Comparison of ENCODE assay signal across 9 cellular contexts in genomic region chr6:155026366-155027045, GRCh38. TPM values are rescaled to one million over a fixed set of nuclear protein-coding genes. Genes with fewer than 3 reads are reported as not detected.
DNase-seq lines count a peak whose midpoint lies in the region; ATAC-seq and TF ChIP-seq lines count a peak whose summit lies in the region.
"Had no signal": no experiment of that assay in that cellular context is flagged by ENCODE, and none has a peak within 500 bp of the region (broad histone marks: within the 10 kb centered on the region; RNA-seq: fewer than 3 reads in every experiment).

No MANE protein-coding gene starts in this region.

- H3K27me3 Mint-ChIP-seq in osteocyte (ENCODE audit: unreplicated experiment) (no peaks in the 10 kb centered on the region), T-helper 17 cell (peaks cover 10% of the 10 kb centered on the region)

- ATAC-seq in GM19452 (IDR thresholded peaks at IDR 0.05; ENCODE audit: unreplicated experiment) (no peak), GM18517 (IDR thresholded peaks at IDR 0.05; ENCODE audit: unreplicated experiment) (no peak), T-helper 17 cell (no peak)

- H3K36me3 Mint-ChIP-seq in osteocyte (ENCODE audit: unreplicated experiment) (no peaks in the 10 kb centered on the region), T-helper 17 cell (ENCODE audit: low read depth) (no peaks in the 10 kb centered on the region)

- H3K36me3 ChIP-seq in MG63 = no peaks in the 10 kb centered on the region

- TF ChIP-seq CTCF in osteocyte (IDR thresholded peaks at IDR 0.05) = no peak

- H3K27me3 ChIP-seq in MG63 = no peaks in the 10 kb centered on the region

- H3K9me3 ChIP-seq in MG63 = no peaks in the 10 kb centered on the region
- no peaks in the 10 kb centered on the region for H3K9me3 ChIP-seq in T-helper 17 cell (ENCODE audit: control insufficient read depth, low read length, poor library complexity, severe bottlenecking)

- H3K4me1 Mint-ChIP-seq in osteocyte (ENCODE audit: unreplicated experiment) (peaks cover 34% of the 10 kb centered on the region), T-helper 17 cell (no peaks in the 10 kb centered on the region)

- H3K9me3 Mint-ChIP-seq in osteocyte (ENCODE audit: unreplicated experiment) = no peaks in the 10 kb centered on the region

- H3K4me3 ChIP-seq in MG63 = no peak overlapping the region

- DNase-seq in Daoy (ENCODE audit: low read depth) (peak; percentile 99), MG63 (peak; percentile 94), dedifferentiated amniotic fluid mesenchymal stem cell (ENCODE audit: extremely low spot score) (peak; percentile 44), osteocyte (ENCODE audit: extremely low spot score, unreplicated experiment) (peak; percentile 88), T-helper 17 cell (no peak), NCI-H2196 treated with DMSO at 0.1 percent for 48 hours (lab: John Stamatoyannopoulos, UW; ENCODE audit: unreplicated experiment) (no peak)
- DNase-seq: NCI-H774 had no signal

- H3K27ac Mint-ChIP-seq in osteocyte (ENCODE audit: unreplicated experiment) = peak overlapping the region; percentile 53
- H3K27ac Mint-ChIP-seq in T-helper 17 cell = no peak overlapping the region

- H3K4me3 Mint-ChIP-seq in osteocyte (ENCODE audit: unreplicated experiment) (no peak overlapping the region), T-helper 17 cell (no peak overlapping the region)

RNA-seq across cellular contexts. Expression of gene TIAM2, which starts 31.4 kb away (rescaled TPM):
- 16.3 and 16.9 TPM in 2 replicates for total RNA-seq in Daoy (2014; rRNA removed; shearing (Covaris generic))
- 2.9 and 4.9 TPM in 2 replicates for total RNA-seq in MG63 (2014; rRNA removed; shearing (Covaris generic); ENCODE audit: low replicate concordance)
- total RNA-seq in osteocyte = 11.2 and 12.9 TPM in 2 replicates
- total RNA-seq in T-helper 17 cell = 1 to 10 TPM; 2.6 to 5.5 TPM

Comparison
In these comparisons a context has a peak if more than half of its experiments do, and no peak if none do; other contexts are left out.
1. DNase-seq: peak in Daoy (single experiment), MG63 (single experiment), dedifferentiated amniotic fluid mesenchymal stem cell (single experiment) and osteocyte (single experiment); none in T-helper 17 cell (0 of 3) and NCI-H2196 treated with DMSO at 0.1 percent for 48 hours (single experiment).